16 cellular contexts compared by ENCODE assay signal in the genomic region with DNA sequence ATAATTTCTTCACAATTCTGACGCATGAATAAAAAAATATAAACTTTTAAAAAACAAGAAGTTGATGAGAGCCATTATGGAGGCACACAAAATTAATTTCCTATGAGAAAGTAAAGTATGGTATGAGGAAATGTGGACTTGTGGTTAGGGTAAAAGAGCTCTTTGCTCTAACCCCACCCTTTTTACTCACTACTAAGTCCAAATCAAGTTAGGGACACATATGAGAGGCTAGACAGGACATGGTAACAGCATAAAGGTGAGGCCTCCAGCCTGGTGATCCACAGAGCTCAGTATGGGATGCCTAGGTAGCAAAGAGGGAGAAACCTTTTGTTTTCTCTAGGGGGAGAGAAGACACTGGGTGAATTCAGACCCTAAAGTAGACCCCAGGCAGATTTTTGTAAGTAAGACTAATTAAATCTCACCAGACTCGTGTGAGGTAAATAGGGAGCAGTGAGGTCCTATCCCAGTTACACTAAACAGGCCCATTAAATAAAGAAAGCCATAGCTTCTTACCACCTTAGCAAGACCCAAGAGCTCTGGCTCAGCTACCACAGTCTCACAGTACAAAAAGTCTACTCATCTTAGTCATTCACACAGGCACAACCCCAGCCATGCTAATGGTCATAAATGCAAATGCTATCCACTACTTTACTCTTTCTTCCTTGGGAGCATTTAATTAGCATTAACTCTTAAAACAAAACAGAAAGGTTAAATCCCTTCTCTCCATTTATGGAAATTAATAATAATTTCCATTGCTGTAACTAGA. TPM values are rescaled to one million over a fixed set of nuclear protein-coding genes. Genes with fewer than 3 reads are reported as not detected.
DNase-seq lines count a peak whose midpoint lies in the region; ATAC-seq and TF ChIP-seq lines count a peak whose summit lies in the region.
"Had no signal": no experiment of that assay in that cellular context is flagged by ENCODE, and none has a peak within 500 bp of the region (broad histone marks: within the 10 kb centered on the region; RNA-seq: fewer than 3 reads in every experiment).

No MANE protein-coding gene starts in this region.

- no peaks in the 10 kb centered on the region for H3K27me3 Mint-ChIP-seq in activated naive CD4-positive, alpha-beta T cell treated with anti-CD3 and anti-CD28 coated beads for 36 hours (ENCODE audit: low read depth)

- 89 to 91% methylated on average over 2 of the region's 2 CpGs for WGBS in thyroid gland, 2 donors

- intact Hi-C loops in activated naive CD4-positive, alpha-beta T cell treated with anti-CD3 and anti-CD28 coated beads for 36 hours (cut with micrococcal nuclease) = no loop called here
- intact Hi-C loops in thyroid gland (cut with DNase I) = no loop called here

- TF ChIP-seq POLR2A in thyroid gland (IDR thresholded peaks at IDR 0.05) = no peak

- H3K27ac ChIP-seq in thyroid gland = peak overlapping the region; percentile 12 to 69 (median 66)
- H3K27ac ChIP-seq: pancreas, thoracic aorta had no signal

- peak; percentile 34 for DNase-seq in activated naive CD4-positive, alpha-beta T cell treated with anti-CD3 and anti-CD28 coated beads for 36 hours
- no peak for DNase-seq in activated naive CD4-positive, alpha-beta T cell treated with anti-CD3 and anti-CD28 coated beads, Interleukin-2, amount 50 U/mL, for 16 hours
- DNase-seq in KBM-7 (peak; percentile 26), thyroid gland (no peak), SIG-M5 (lab: John Stamatoyannopoulos, UW) (no peak)
- DNase-seq: activated CD4-positive, CD25-positive, alpha-beta regulatory T cell treated with anti-CD3 and anti-CD28 coated beads, Interleukin-2, amount 50 U/mL, for 72 hours; foreskin fibroblast; NCI-H1048; NCI-H226; pancreas; SK-N-SH had no signal

- H3K27ac Mint-ChIP-seq in activated naive CD4-positive, alpha-beta T cell treated with anti-CD3 and anti-CD28 coated beads for 36 hours = peak overlapping the region; percentile 38
- H3K27ac Mint-ChIP-seq: mesothelial cell of epicardium had no signal

- peaks cover 64% of the 10 kb centered on the region for H3K4me1 Mint-ChIP-seq in activated naive CD4-positive, alpha-beta T cell treated with anti-CD3 and anti-CD28 coated beads for 36 hours (ENCODE audit: low read depth)

- H3K4me1 ChIP-seq in thyroid gland = peaks cover 24 to 37% of the 10 kb centered on the region in 2 donors
- H3K4me1 ChIP-seq: pancreas had no signal

- H3K4me3 Mint-ChIP-seq in activated naive CD4-positive, alpha-beta T cell treated with anti-CD3 and anti-CD28 coated beads for 36 hours = no peak overlapping the region
- H3K4me3 Mint-ChIP-seq: mesothelial cell of epicardium had no signal

- H3K27me3 ChIP-seq in thyroid gland = no peaks in the 10 kb centered on the region
- H3K27me3 ChIP-seq: pancreas had no signal

- H3K36me3 Mint-ChIP-seq in activated naive CD4-positive, alpha-beta T cell treated with anti-CD3 and anti-CD28 coated beads for 36 hours (ENCODE audit: low read depth) = peaks cover 32% of the 10 kb centered on the region

- no peaks in the 10 kb centered on the region for H3K36me3 ChIP-seq in thyroid gland
- H3K36me3 ChIP-seq: pancreas, thoracic aorta had no signal

- in situ Hi-C loops in KBM-7 (cut with MboI; ENCODE audit: low pct_unique_long_range_greater_than_20kb, low sequenced_read_pairs) = no loop called here

- TF ChIP-seq CTCF in thyroid gland (IDR thresholded peaks at IDR 0.05) = no peak

- CTCF ChIA-PET in activated naive CD4-positive, alpha-beta T cell treated with anti-CD3 and anti-CD28 coated beads for 36 hours (lab: Charles Lee) = interaction anchor here (0.9 kb wide), 1 partner anchor 30 kb away, joined by 3 read pairs; no protein-coding TSS in a partner anchor

- ATAC-seq in esophagus mucosa = peak; percentile 88
- ATAC-seq in HG03097 (IDR thresholded peaks at IDR 0.05; ENCODE audit: low FRiP score, unreplicated experiment) = no peak
- ATAC-seq in GM21723 (IDR thresholded peaks at IDR 0.05; ENCODE audit: unreplicated experiment) = no peak
- ATAC-seq: pancreas had no signal

- H3K4me3 ChIP-seq in thyroid gland (replicated peaks in 1 of 3) = no peak overlapping the region
- H3K4me3 ChIP-seq: pancreas, thoracic aorta had no signal

- no peaks in the 10 kb centered on the region for H3K9me3 ChIP-seq in thyroid gland
- H3K9me3 ChIP-seq: pancreas had no signal

- H3K9me3 Mint-ChIP-seq in activated naive CD4-positive, alpha-beta T cell treated with anti-CD3 and anti-CD28 coated beads for 36 hours = peaks cover 13% of the 10 kb centered on the region

RNA-seq across cellular contexts. Expression of a gene that starts 42.6 kb away (rescaled TPM):
- 10 to 100 TPM; 44.3 to 51.4 TPM for total RNA-seq in activated naive CD4-positive, alpha-beta T cell treated with anti-CD3 and anti-CD28 coated beads for 36 hours
- 7.9 TPM for total RNA-seq in esophagus mucosa
- 10 to 100 TPM; 29.8 to 51.0 (median 47.1) TPM for total RNA-seq in thyroid gland

Comparison
In these comparisons a context has a peak if more than half of its experiments do, and no peak if none do; other contexts are left out.
1. DNase-seq: peak in activated naive CD4-positive, alpha-beta T cell treated with anti-CD3 and anti-CD28 coated beads for 36 hours (single experiment) and KBM-7 (single experiment); none in activated naive CD4-positive, alpha-beta T cell treated with anti-CD3 and anti-CD28 coated beads, Interleukin-2, amount 50 U/mL, for 16 hours (single experiment), thyroid gland (0 of 2) and SIG-M5 (single experiment).